In the genomic region with DNA sequence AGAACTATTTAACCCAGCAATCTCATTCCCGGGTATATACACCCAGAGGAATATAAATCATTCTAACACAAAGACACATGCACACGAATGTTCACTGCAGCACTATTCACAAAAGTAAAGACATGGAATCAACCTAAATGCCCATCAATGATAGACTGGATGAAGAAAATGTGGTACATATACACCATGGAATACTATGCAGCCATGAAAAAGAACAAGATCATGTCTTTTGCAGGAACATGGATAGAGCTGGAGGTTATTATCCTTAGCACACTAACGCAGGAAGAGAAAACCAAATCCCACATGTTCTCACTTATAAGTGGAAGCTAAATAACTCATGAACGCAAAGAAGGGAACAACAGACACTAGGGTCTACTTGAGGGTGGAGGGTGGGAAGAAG, we compare ENCODE assay signal across 3 cellular contexts. TPM values are rescaled to one million over a fixed set of nuclear protein-coding genes. Genes with fewer than 3 reads are reported as not detected.
"Had no signal": no experiment of that assay in that cellular context is flagged by ENCODE, and none has a peak within 500 bp of the region (broad histone marks: within the 10 kb centered on the region; RNA-seq: fewer than 3 reads in every experiment).

No MANE protein-coding gene starts in this region.

RNA-seq across cellular contexts. Expression of a gene that starts 39.0 kb away (rescaled TPM):
- total RNA-seq: neural crest cell, osteocyte had no signal
- polyA plus RNA-seq: neural cell had no signal
